24 cellular contexts compared by ENCODE assay signal in genomic region chr13:107838592-107839161, GRCh38.
DNase-seq lines count a peak whose midpoint lies in the region; ATAC-seq lines count a peak whose summit lies in the region.
"Had no signal": no experiment of that assay in that cellular context is flagged by ENCODE, and none has a peak within 500 bp of the region (broad histone marks: within the 10 kb centered on the region; RNA-seq: fewer than 3 reads in every experiment).

No MANE protein-coding gene starts in this region.

- H3K27me3 Mint-ChIP-seq in natural killer cell treated with Interleukin-12 subunit alpha and Interleukin-12 subunit beta and Interleukin-15 and Interleukin-18, amount 100 ng/mL, for 72 hours, result no peaks in the 10 kb centered on the region
- peaks cover 0 to 2% (median 0%) of the 10 kb centered on the region in 5 donors for H3K27me3 Mint-ChIP-seq in naive thymus-derived CD8-positive, alpha-beta T cell
- H3K27me3 Mint-ChIP-seq: activated CD4-positive, alpha-beta T cell treated with anti-CD3 and anti-CD28 coated beads for 36 hours; CD4-positive, alpha-beta memory T cell; stimulated activated naive CD8-positive, alpha-beta T cell treated with anti-CD3 and anti-CD28 coated beads, Interleukin-15, Interleukin-2, amounts not matched to agents 100 ng/mL and 50 ng/mL, for 24 hours had no signal

- no peak for ATAC-seq in natural killer cell treated with Interleukin-12 subunit alpha and Interleukin-12 subunit beta and Interleukin-15 and Interleukin-18, amount 100 ng/mL, for 72 hours
- ATAC-seq in naive thymus-derived CD8-positive, alpha-beta T cell, result no peak
- ATAC-seq: activated CD4-positive, alpha-beta T cell treated with anti-CD3 and anti-CD28 coated beads for 36 hours; activated T-cell treated with anti-CD3 and anti-CD28 coated beads, Interleukin-2, amount 50 U/mL, for 72 hours; heart left ventricle; lower lobe of right lung had no signal

- no peak overlapping the region for H3K4me3 Mint-ChIP-seq in natural killer cell treated with Interleukin-12 subunit alpha and Interleukin-12 subunit beta and Interleukin-15 and Interleukin-18, amount 100 ng/mL, for 72 hours
- H3K4me3 Mint-ChIP-seq in naive thymus-derived CD8-positive, alpha-beta T cell, result no peak overlapping the region
- H3K4me3 Mint-ChIP-seq: activated CD4-positive, alpha-beta T cell treated with anti-CD3 and anti-CD28 coated beads for 36 hours; activated T-cell treated with anti-CD3 and anti-CD28 coated beads, Interleukin-2, amount 50 U/mL, for 72 hours; CD4-positive, alpha-beta memory T cell; stimulated activated naive CD8-positive, alpha-beta T cell treated with anti-CD3 and anti-CD28 coated beads, Interleukin-15, Interleukin-2, amounts not matched to agents 100 ng/mL and 50 ng/mL, for 24 hours had no signal

- POLR2A ChIA-PET in naive thymus-derived CD8-positive, alpha-beta T cell (lab: Charles Lee), result no interaction called here

- peak; percentile 59 for DNase-seq in DMS79 treated with DMSO at 0.1 percent for 48 hours (lab: John Stamatoyannopoulos, UW)
- DNase-seq in NCI-H1436 treated with DMSO at 0.1 percent for 48 hours (lab: John Stamatoyannopoulos, UW), result peak; percentile 32
- peak; percentile 70 for DNase-seq in NCI-H510A treated with DMSO at 0.1 percent for 48 hours (lab: John Stamatoyannopoulos, UW)
- no peak for DNase-seq in natural killer cell treated with Interleukin-12 subunit alpha and Interleukin-12 subunit beta and Interleukin-15 and Interleukin-18, amount 100 ng/mL, for 72 hours (ENCODE audit: low spot score)
- no peak for DNase-seq in NAMALWA (ENCODE audit: low spot score)
- no peak for DNase-seq in naive thymus-derived CD8-positive, alpha-beta T cell
- DNase-seq in NCI-H1048 (lab: John Stamatoyannopoulos, UW), result no peak
- DNase-seq: activated CD4-positive, alpha-beta T cell treated with anti-CD3 and anti-CD28 coated beads for 36 hours; activated naive CD4-positive, alpha-beta T cell treated with anti-CD3 and anti-CD28 coated beads, Interleukin-2, amount 50 U/mL, for 16 hours; activated T-cell treated with anti-CD3 and anti-CD28 coated beads, Interleukin-2, amount 50 U/mL, for 72 hours; CD4-positive, alpha-beta memory T cell; heart left ventricle; IMR-90; lower lobe of right lung; NCI-H446 treated with DMSO at 0.1 percent for 48 hours; occipital lobe; OCI-M1; Right ventricle myocardium superior; spleen; stimulated activated CD4-positive, alpha-beta T cell treated with anti-CD3 and anti-CD28 coated beads, Interleukin-4, amount 100 ng/mL, for 24 hours; SW 1271 had no signal

- peaks cover 31% of the 10 kb centered on the region for H3K4me1 ChIP-seq in iPS-15b (ENCODE audit: control insufficient read depth, insufficient read depth, low read length)
- H3K4me1 ChIP-seq: heart left ventricle, lower lobe of right lung, spleen, tibial nerve had no signal

- H3K27ac Mint-ChIP-seq in natural killer cell treated with Interleukin-12 subunit alpha and Interleukin-12 subunit beta and Interleukin-15 and Interleukin-18, amount 100 ng/mL, for 72 hours, result no peak overlapping the region
- H3K27ac Mint-ChIP-seq in naive thymus-derived CD8-positive, alpha-beta T cell, result no peak overlapping the region
- H3K27ac Mint-ChIP-seq: activated CD4-positive, alpha-beta T cell treated with anti-CD3 and anti-CD28 coated beads for 36 hours; activated T-cell treated with anti-CD3 and anti-CD28 coated beads, Interleukin-2, amount 50 U/mL, for 72 hours; CD4-positive, alpha-beta memory T cell; stimulated activated naive CD8-positive, alpha-beta T cell treated with anti-CD3 and anti-CD28 coated beads, Interleukin-15, Interleukin-2, amounts not matched to agents 100 ng/mL and 50 ng/mL, for 24 hours had no signal

- no peaks in the 10 kb centered on the region for H3K27me3 ChIP-seq in iPS-15b (ENCODE audit: control insufficient read depth, insufficient read depth, low read length)
- H3K27me3 ChIP-seq: heart left ventricle, spleen, tibial nerve had no signal

- H3K9me3 ChIP-seq in iPS-15b (ENCODE audit: control insufficient read depth, insufficient read depth, low read length), result no peaks in the 10 kb centered on the region
- H3K9me3 ChIP-seq: heart left ventricle, lower lobe of right lung, tibial nerve had no signal

- H3K4me3 ChIP-seq in iPS-15b (ENCODE audit: low read depth, low read length), result peak overlapping the region; percentile 6
- H3K4me3 ChIP-seq: heart left ventricle, lower lobe of right lung, spleen, tibial nerve had no signal

- no peaks in the 10 kb centered on the region for H3K36me3 ChIP-seq in iPS-15b (ENCODE audit: control insufficient read depth, insufficient read depth, low read length)
- H3K36me3 ChIP-seq: heart left ventricle, lower lobe of right lung, spleen, tibial nerve had no signal

- no peaks in the 10 kb centered on the region for H3K36me3 Mint-ChIP-seq in natural killer cell treated with Interleukin-12 subunit alpha and Interleukin-12 subunit beta and Interleukin-15 and Interleukin-18, amount 100 ng/mL, for 72 hours
- no peaks in the 10 kb centered on the region for H3K36me3 Mint-ChIP-seq in naive thymus-derived CD8-positive, alpha-beta T cell
- H3K36me3 Mint-ChIP-seq: CD4-positive, alpha-beta memory T cell had no signal

- no peak overlapping the region for H3K9ac ChIP-seq in iPS-15b (ENCODE audit: low read depth, low read length)

- H3K9me3 Mint-ChIP-seq in natural killer cell treated with Interleukin-12 subunit alpha and Interleukin-12 subunit beta and Interleukin-15 and Interleukin-18, amount 100 ng/mL, for 72 hours, result peaks cover 4% of the 10 kb centered on the region
- H3K9me3 Mint-ChIP-seq in naive thymus-derived CD8-positive, alpha-beta T cell, result peaks cover 0 to 4% (median 0%) of the 10 kb centered on the region in 9 donors
- H3K9me3 Mint-ChIP-seq: activated T-cell treated with anti-CD3 and anti-CD28 coated beads, Interleukin-2, amount 50 U/mL, for 72 hours; stimulated activated naive CD8-positive, alpha-beta T cell treated with anti-CD3 and anti-CD28 coated beads, Interleukin-15, Interleukin-2, amounts not matched to agents 100 ng/mL and 50 ng/mL, for 24 hours had no signal

- H3K4me1 Mint-ChIP-seq in natural killer cell treated with Interleukin-12 subunit alpha and Interleukin-12 subunit beta and Interleukin-15 and Interleukin-18, amount 100 ng/mL, for 72 hours (ENCODE audit: low read depth in 2 of 2), result no peaks in the 10 kb centered on the region
- H3K4me1 Mint-ChIP-seq in naive thymus-derived CD8-positive, alpha-beta T cell, result no peaks in the 10 kb centered on the region
- H3K4me1 Mint-ChIP-seq: activated CD4-positive, alpha-beta T cell treated with anti-CD3 and anti-CD28 coated beads for 36 hours; CD4-positive, alpha-beta memory T cell had no signal

Comparison
In these comparisons a context has a peak if more than half of its experiments do, and no peak if none do; other contexts are left out.
1. DNase-seq: peak in DMS79 treated with DMSO at 0.1 percent for 48 hours (single experiment), NCI-H1436 treated with DMSO at 0.1 percent for 48 hours (single experiment) and NCI-H510A treated with DMSO at 0.1 percent for 48 hours (single experiment); none in natural killer cell treated with Interleukin-12 subunit alpha and Interleukin-12 subunit beta and Interleukin-15 and Interleukin-18, amount 100 ng/mL, for 72 hours (single experiment), NAMALWA (single experiment), naive thymus-derived CD8-positive, alpha-beta T cell (0 of 10) and NCI-H1048 (single experiment).